Comparison of ENCODE assay signal across 29 cellular contexts in the genomic region with DNA sequence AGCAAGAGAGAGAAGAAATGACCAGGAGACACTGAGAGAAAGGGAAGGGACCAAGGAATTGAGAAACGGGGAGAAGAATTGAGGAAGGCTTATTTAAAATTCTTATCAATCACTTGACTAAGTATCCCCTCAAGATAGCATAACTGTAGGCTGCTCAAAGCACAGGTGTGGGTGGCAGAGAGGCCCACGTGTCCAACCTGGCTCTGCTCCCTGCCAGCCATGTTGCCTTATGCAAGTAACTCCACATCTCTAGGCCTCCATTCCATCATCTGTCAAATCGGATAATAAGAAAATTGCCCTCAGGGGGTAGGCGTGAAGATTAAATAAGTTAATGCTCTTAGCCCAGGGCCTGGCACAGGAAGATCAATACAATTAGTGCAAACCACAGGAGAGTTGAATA. TPM values are rescaled to one million over a fixed set of nuclear protein-coding genes. Genes with fewer than 3 reads are reported as not detected.
DNase-seq lines count a peak whose midpoint lies in the region; ATAC-seq lines count a peak whose summit lies in the region.
"Had no signal": no experiment of that assay in that cellular context is flagged by ENCODE, and none has a peak within 500 bp of the region (broad histone marks: within the 10 kb centered on the region; RNA-seq: fewer than 3 reads in every experiment).

No MANE protein-coding gene starts in this region.

- no peaks in the 10 kb centered on the region for H3K36me3 ChIP-seq in CD8-positive, alpha-beta memory T cell (ENCODE audit: insufficient read depth, low read length)
- H3K36me3 ChIP-seq: cardiac muscle cell, HAP-1, prostate gland, SJCRH30, thyroid gland, vagina had no signal

- H3K27me3 ChIP-seq in CD8-positive, alpha-beta memory T cell (ENCODE audit: insufficient read depth, low read length, poor library complexity, severe bottlenecking), result no peaks in the 10 kb centered on the region
- H3K27me3 ChIP-seq: SJCRH30, thyroid gland, vagina had no signal

- H3K9me3 Mint-ChIP-seq in activated naive CD4-positive, alpha-beta T cell treated with anti-CD3 and anti-CD28 coated beads for 36 hours, result no peaks in the 10 kb centered on the region
- H3K9me3 Mint-ChIP-seq in CD8-positive, alpha-beta memory T cell, result no peaks in the 10 kb centered on the region
- H3K9me3 Mint-ChIP-seq in T-cell, result peaks cover 0 to 4% (median 0%) of the 10 kb centered on the region in 3 donors
- H3K9me3 Mint-ChIP-seq in activated CD8-positive, alpha-beta memory T cell treated with anti-CD3 and anti-CD28 coated beads, Interleukin-2, amount 10 ng/mL, durations not matched to agents 7 days and 5 days (ENCODE audit: low read depth), result no peaks in the 10 kb centered on the region
- H3K9me3 Mint-ChIP-seq: natural killer cell treated with Interleukin-12 subunit alpha and Interleukin-12 subunit beta and Interleukin-15 and Interleukin-18, amount 100 ng/mL, for 72 hours had no signal

- no peaks in the 10 kb centered on the region for H3K9me3 ChIP-seq in CD8-positive, alpha-beta memory T cell (ENCODE audit: low read length)
- H3K9me3 ChIP-seq: HAP-1, prostate gland, SJCRH30, thyroid gland, vagina had no signal

- H3K36me3 Mint-ChIP-seq in activated naive CD4-positive, alpha-beta T cell treated with anti-CD3 and anti-CD28 coated beads for 36 hours (ENCODE audit: low read depth), result no peaks in the 10 kb centered on the region
- H3K36me3 Mint-ChIP-seq in CD8-positive, alpha-beta memory T cell, result peaks cover 0 to 2% (median 0%) of the 10 kb centered on the region in 3 donors
- no peaks in the 10 kb centered on the region for H3K36me3 Mint-ChIP-seq in T-cell
- no peaks in the 10 kb centered on the region for H3K36me3 Mint-ChIP-seq in activated CD8-positive, alpha-beta memory T cell treated with anti-CD3 and anti-CD28 coated beads, Interleukin-2, amount 10 ng/mL, durations not matched to agents 7 days and 5 days
- H3K36me3 Mint-ChIP-seq: natural killer cell treated with Interleukin-12 subunit alpha and Interleukin-12 subunit beta and Interleukin-15 and Interleukin-18, amount 100 ng/mL, for 72 hours had no signal

- POLR2A ChIA-PET in CD8-positive, alpha-beta memory T cell (lab: Charles Lee), result no interaction called here
- POLR2A ChIA-PET in T-cell (lab: Charles Lee), result no interaction called here

- H3K4me1 Mint-ChIP-seq in activated naive CD4-positive, alpha-beta T cell treated with anti-CD3 and anti-CD28 coated beads for 36 hours (ENCODE audit: low read depth), result peaks cover 34% of the 10 kb centered on the region
- H3K4me1 Mint-ChIP-seq in CD8-positive, alpha-beta memory T cell, result peaks cover 4 to 20% (median 6%) of the 10 kb centered on the region in 3 donors
- H3K4me1 Mint-ChIP-seq in T-cell, result peaks cover 28 to 35% (median 32%) of the 10 kb centered on the region in 3 donors
- peaks cover 15% of the 10 kb centered on the region for H3K4me1 Mint-ChIP-seq in activated CD8-positive, alpha-beta memory T cell treated with anti-CD3 and anti-CD28 coated beads, Interleukin-2, amount 10 ng/mL, durations not matched to agents 7 days and 5 days

- no peak overlapping the region for H3K4me3 Mint-ChIP-seq in activated naive CD4-positive, alpha-beta T cell treated with anti-CD3 and anti-CD28 coated beads for 36 hours
- no peak overlapping the region for H3K4me3 Mint-ChIP-seq in CD8-positive, alpha-beta memory T cell
- H3K4me3 Mint-ChIP-seq in T-cell, result peak overlapping the region in 2 of 3 donors; percentile 1 to 68
- H3K4me3 Mint-ChIP-seq in activated CD8-positive, alpha-beta memory T cell treated with anti-CD3 and anti-CD28 coated beads, Interleukin-2, amount 10 ng/mL, durations not matched to agents 7 days and 5 days, result no peak overlapping the region
- H3K4me3 Mint-ChIP-seq: natural killer cell treated with Interleukin-12 subunit alpha and Interleukin-12 subunit beta and Interleukin-15 and Interleukin-18, amount 100 ng/mL, for 72 hours had no signal

- peaks cover 1% of the 10 kb centered on the region for H3K27me3 Mint-ChIP-seq in activated naive CD4-positive, alpha-beta T cell treated with anti-CD3 and anti-CD28 coated beads for 36 hours (ENCODE audit: low read depth)
- peaks cover 10 to 36% of the 10 kb centered on the region in 2 donors for H3K27me3 Mint-ChIP-seq in CD8-positive, alpha-beta memory T cell
- peaks cover 7 to 8% of the 10 kb centered on the region in 2 donors for H3K27me3 Mint-ChIP-seq in T-cell
- H3K27me3 Mint-ChIP-seq in activated CD8-positive, alpha-beta memory T cell treated with anti-CD3 and anti-CD28 coated beads, Interleukin-2, amount 10 ng/mL, durations not matched to agents 7 days and 5 days, result peaks cover 29% of the 10 kb centered on the region

- intact Hi-C loops in activated naive CD4-positive, alpha-beta T cell treated with anti-CD3 and anti-CD28 coated beads for 36 hours (cut with micrococcal nuclease), result loop anchor here (5.0 to 10.0 kb wide), 3 partner anchors 65 to 492 kb away; partner anchors contain the start of gene RNF149

- ATAC-seq in T-cell (replicated peaks in 1 of 4) (no peak), HG02610 (IDR thresholded peaks at IDR 0.05; ENCODE audit: unreplicated experiment) (no peak)
- ATAC-seq in activated CD8-positive, alpha-beta memory T cell treated with anti-CD3 and anti-CD28 coated beads, Interleukin-2, amount 10 ng/mL, durations not matched to agents 7 days and 5 days, result no peak
- ATAC-seq: natural killer cell treated with Interleukin-12 subunit alpha and Interleukin-12 subunit beta and Interleukin-15 and Interleukin-18, amount 100 ng/mL, for 72 hours; sciatic nerve had no signal

- no peak for DNase-seq in activated naive CD4-positive, alpha-beta T cell treated with anti-CD3 and anti-CD28 coated beads for 36 hours
- no peak for DNase-seq in activated naive CD4-positive, alpha-beta T cell (lab: John Stamatoyannopoulos, UW)
- DNase-seq in CD8-positive, alpha-beta memory T cell, result no peak
- no peak for DNase-seq in T-cell
- peak; percentile 42 for DNase-seq in putamen (ENCODE audit: low spot score)
- no peak for DNase-seq in activated CD8-positive, alpha-beta memory T cell treated with anti-CD3 and anti-CD28 coated beads, Interleukin-2, amount 10 ng/mL, durations not matched to agents 7 days and 5 days
- DNase-seq: activated CD8-positive, alpha-beta memory T cell treated with anti-CD3 and anti-CD28 coated beads for 24 hours; Calu3; DND-41; effector CD8-positive, alpha-beta T cell; GF-D8; MV-4-11; NCI-H1436; NCI-H2107; NCI-H774; occipital lobe; SJCRH30; stimulated activated CD8-positive, alpha-beta memory T cell treated with anti-CD3 and anti-CD28 coated beads, Interleukin-4, amount 100 ng/mL, for 48 hours; thyroid gland had no signal

- no peak overlapping the region for H3K27ac ChIP-seq in CD8-positive, alpha-beta memory T cell (ENCODE audit: low read depth, low read length)
- H3K27ac ChIP-seq: cardiac muscle cell, coronary artery, hepatocyte, prostate gland, SJCRH30, thyroid gland, vagina had no signal

- peak overlapping the region; percentile 3 for H3K27ac Mint-ChIP-seq in activated naive CD4-positive, alpha-beta T cell treated with anti-CD3 and anti-CD28 coated beads for 36 hours
- H3K27ac Mint-ChIP-seq in CD8-positive, alpha-beta memory T cell, result peak overlapping the region in 2 of 8 donors; percentile 7 to 65
- peak overlapping the region; percentile 63 to 68 for H3K27ac Mint-ChIP-seq in T-cell
- H3K27ac Mint-ChIP-seq in activated CD8-positive, alpha-beta memory T cell treated with anti-CD3 and anti-CD28 coated beads, Interleukin-2, amount 10 ng/mL, durations not matched to agents 7 days and 5 days, result no peak overlapping the region
- H3K27ac Mint-ChIP-seq: natural killer cell treated with Interleukin-12 subunit alpha and Interleukin-12 subunit beta and Interleukin-15 and Interleukin-18, amount 100 ng/mL, for 72 hours had no signal

- CTCF ChIA-PET in activated naive CD4-positive, alpha-beta T cell treated with anti-CD3 and anti-CD28 coated beads for 36 hours (lab: Charles Lee), result no interaction called here
- CTCF ChIA-PET in CD8-positive, alpha-beta memory T cell (lab: Charles Lee), result no interaction called here
- CTCF ChIA-PET in T-cell (lab: Charles Lee), result no interaction called here
- CTCF ChIA-PET in activated CD8-positive, alpha-beta memory T cell treated with anti-CD3 and anti-CD28 coated beads, Interleukin-2, amount 10 ng/mL, durations not matched to agents 7 days and 5 days (lab: Charles Lee), result no interaction called here

- H3K4me3 ChIP-seq in CD8-positive, alpha-beta memory T cell (ENCODE audit: low read length), result peak overlapping the region; percentile 30
- H3K4me3 ChIP-seq: cardiac muscle cell, coronary artery, HAP-1, hepatocyte, lung, prostate gland, SJCRH30, thyroid gland, vagina had no signal

- peaks cover 24% of the 10 kb centered on the region for H3K4me1 ChIP-seq in CD8-positive, alpha-beta memory T cell (ENCODE audit: insufficient read depth, low read length)
- H3K4me1 ChIP-seq: HAP-1, prostate gland, SJCRH30, thyroid gland, vagina had no signal

RNA-seq across cellular contexts. Expression of gene NPAS2, which starts 7.4 kb away (rescaled TPM):
- 1 to 10 TPM; 5.8 to 5.9 TPM for total RNA-seq in activated naive CD4-positive, alpha-beta T cell treated with anti-CD3 and anti-CD28 coated beads for 36 hours
- 1 to 10 TPM in 1 of 2 experiments, under 1 TPM in 1; 0.75 to 1.8 TPM for total RNA-seq in CD8-positive, alpha-beta memory T cell
- 1.1 TPM for polyA plus RNA-seq in CD8-positive, alpha-beta memory T cell
- total RNA-seq in T-cell, result 1 to 10 TPM; 3.5 to 9.5 (median 4.4) TPM
- total RNA-seq in activated CD8-positive, alpha-beta memory T cell treated with anti-CD3 and anti-CD28 coated beads, Interleukin-2, amount 10 ng/mL, durations not matched to agents 7 days and 5 days, result under 1 TPM; 0.41 to 0.47 TPM

Comparison
In these comparisons a context has a peak if more than half of its experiments do, and no peak if none do; other contexts are left out.
1. H3K4me3 Mint-ChIP-seq: peak in T-cell (2 of 3); none in activated naive CD4-positive, alpha-beta T cell treated with anti-CD3 and anti-CD28 coated beads for 36 hours (single experiment), CD8-positive, alpha-beta memory T cell (0 of 7) and activated CD8-positive, alpha-beta memory T cell treated with anti-CD3 and anti-CD28 coated beads, Interleukin-2, amount 10 ng/mL, durations not matched to agents 7 days and 5 days (single experiment).